In genomic region chrX:45668686-45669443, GRCh38 we compare ENCODE assay signal across 15 cellular contexts.
A peak's percentile ranks its signal among the peaks of the same experiment; 100 is the strongest.
DNase-seq lines count a peak whose midpoint lies in the region; ATAC-seq, FAIRE-seq and TF ChIP-seq lines count a peak whose summit lies in the region.
"Had no signal": no experiment of that assay in that cellular context is flagged by ENCODE, and none has a peak within 500 bp of the region (broad histone marks: within the 10 kb centered on the region; RNA-seq: fewer than 3 reads in every experiment).

No MANE protein-coding gene starts in this region.

- no peak for FAIRE-seq in pancreas (lab: Jason Lieb, UNC)

- DNase-seq in ACHN (peak; percentile 18), HK-2 (ENCODE audit: unreplicated experiment) (peak; percentile 10), amniotic stem cell (lab: John Stamatoyannopoulos, UW) (peak; percentile 33), hepatic stellate cell (ENCODE audit: low spot score) (peak; percentile 77), anterior cingulate cortex (lab: John Stamatoyannopoulos, UW) (no peak), pancreas (no peak)
- DNase-seq: esophagus squamous epithelium, NCI-H1092, NCI-H748 treated with DMSO at 0.1 percent for 48 hours, upper lobe of right lung had no signal

- H3K4me3 ChIP-seq in pancreas: no peak overlapping the region
- H3K4me3 ChIP-seq: esophagus squamous epithelium, SK-N-MC, upper lobe of right lung had no signal

- no peaks in the 10 kb centered on the region for H3K4me1 ChIP-seq in pancreas
- H3K4me1 ChIP-seq: esophagus squamous epithelium, upper lobe of right lung had no signal

- no peaks in the 10 kb centered on the region for H3K36me3 ChIP-seq in pancreas
- H3K36me3 ChIP-seq: esophagus squamous epithelium, upper lobe of right lung had no signal

- intact Hi-C loops in pancreas (cut with DNase I): no loop called here

- WGBS in pancreas, 2 donors: 64 to 72% methylated on average over 6 of the region's 6 CpGs

- TF ChIP-seq CTCF in pancreas (IDR thresholded peaks at IDR 0.05): no peak

- no peak overlapping the region for H3K27ac ChIP-seq in pancreas
- H3K27ac ChIP-seq: esophagus squamous epithelium, SK-N-MC, upper lobe of right lung had no signal

- ATAC-seq in HG02981 (IDR thresholded peaks at IDR 0.05; ENCODE audit: unreplicated experiment) (no peak), HG03571 (IDR thresholded peaks at IDR 0.05; ENCODE audit: unreplicated experiment) (no peak), pancreas (no peak)
- ATAC-seq: activated CD4-positive, CD25-positive, alpha-beta regulatory T cell treated with anti-CD3 and anti-CD28 coated beads, Interleukin-2, amount 50 U/mL, for 24 hours; natural killer cell treated with Interleukin-12 subunit alpha and Interleukin-12 subunit beta and Interleukin-15 and Interleukin-18, amount 100 ng/mL, for 72 hours; upper lobe of right lung had no signal

- H3K27me3 ChIP-seq in pancreas: peaks cover 0 to 4% (median 2%) of the 10 kb centered on the region in 4 donors
- H3K27me3 ChIP-seq: esophagus squamous epithelium, upper lobe of right lung had no signal

- no peaks in the 10 kb centered on the region for H3K9me3 ChIP-seq in pancreas
- H3K9me3 ChIP-seq: esophagus squamous epithelium, upper lobe of right lung had no signal

- in situ Hi-C loops in ACHN (cut with HindIII; ENCODE audit: low pct_ligation_motif_present, low pct_unique_long_range_greater_than_20kb, low sequenced_read_pairs): no loop called here

Comparison
In these comparisons a context has a peak if more than half of its experiments do, and no peak if none do; other contexts are left out.
1. DNase-seq: peak in ACHN (single experiment), HK-2 (single experiment), amniotic stem cell (single experiment) and hepatic stellate cell (single experiment); none in anterior cingulate cortex (0 of 58) and pancreas (0 of 6).